In genomic region chr3:69108813-69109212, GRCh38 we compare ENCODE assay signal across 1 cellular context.
A peak's percentile ranks its signal among the peaks of the same experiment; 100 is the strongest.
TF ChIP-seq lines count a peak whose summit lies in the region.

No MANE protein-coding gene starts in this region.

TF ChIP-seq in endothelial cell of umbilical vein, 7 proteins besides CTCF, POLR2A, EP300 and RAD21 (continued from another document):
- peak; percentile 20 for TF ChIP-seq MAX (IDR thresholded peaks at IDR 0.05; ENCODE audit: insufficient read depth, insufficient read length)
